15 cellular contexts compared by ENCODE assay signal in the genomic region with DNA sequence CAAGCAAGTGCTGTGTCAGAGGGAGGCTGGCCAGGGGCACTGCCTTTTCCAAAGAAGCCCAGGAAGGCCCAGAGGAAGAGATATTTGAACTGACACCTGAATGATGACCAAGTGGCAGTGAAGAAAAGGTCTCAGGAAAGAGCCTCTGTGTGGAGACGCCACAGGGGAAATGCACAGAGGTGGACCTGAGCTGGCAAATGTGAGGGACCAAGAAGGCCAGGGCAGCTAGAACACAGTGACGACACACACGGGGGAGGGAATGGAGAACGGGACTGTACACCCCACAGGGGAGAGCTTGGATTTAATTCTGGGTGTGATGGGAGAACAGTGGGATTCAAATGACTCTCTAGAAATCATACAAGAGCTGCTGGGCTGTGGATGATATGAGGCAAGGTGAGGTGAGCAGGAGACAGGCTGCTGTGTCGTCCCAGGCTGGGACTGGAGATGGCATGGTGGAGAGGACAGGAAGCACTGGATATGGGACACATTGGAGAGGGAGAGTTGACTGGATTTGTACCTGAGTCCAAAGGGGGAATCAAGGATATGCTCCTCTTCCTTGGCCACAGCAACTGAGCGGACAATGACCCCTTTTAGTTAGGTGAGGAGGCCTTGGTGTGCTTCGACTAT.
"Had no signal": no experiment of that assay in that cellular context is flagged by ENCODE, and none has a peak within 500 bp of the region (broad histone marks: within the 10 kb centered on the region; RNA-seq: fewer than 3 reads in every experiment).

No MANE protein-coding gene starts in this region.

- H3K4me3 Mint-ChIP-seq: activated CD4-positive, alpha-beta T cell treated with anti-CD3 and anti-CD28 coated beads, Interleukin-2, amount 10 ng/mL, durations not matched to agents 7 days and 5 days; activated naive CD8-positive, alpha-beta T cell; activated T-cell treated with anti-CD3 and anti-CD28 coated beads, Interleukin-2, amount 50 U/mL, for 24 hours; natural killer cell treated with Interleukin-12 subunit alpha and Interleukin-12 subunit beta and Interleukin-15 and Interleukin-18, amount 100 ng/mL, for 72 hours; T-helper 2 cell treated with Interferon-gamma antibody and Interleukin-4, amounts not matched to agents 5 μg/mL and 100 μg/mL, for 36 hours had no signal

- H3K9me3 Mint-ChIP-seq: activated CD4-positive, alpha-beta T cell treated with anti-CD3 and anti-CD28 coated beads, Interleukin-2, amount 10 ng/mL, durations not matched to agents 7 days and 5 days; activated T-cell treated with anti-CD3 and anti-CD28 coated beads, Interleukin-2, amount 50 U/mL, for 24 hours; natural killer cell treated with Interleukin-12 subunit alpha and Interleukin-12 subunit beta and Interleukin-15 and Interleukin-18, amount 100 ng/mL, for 72 hours; T-helper 2 cell treated with Interferon-gamma antibody and Interleukin-4, amounts not matched to agents 5 μg/mL and 100 μg/mL, for 36 hours had no signal

- H3K27ac Mint-ChIP-seq: activated CD4-positive, alpha-beta T cell treated with anti-CD3 and anti-CD28 coated beads, Interleukin-2, amount 10 ng/mL, durations not matched to agents 7 days and 5 days; activated naive CD8-positive, alpha-beta T cell; activated T-cell treated with anti-CD3 and anti-CD28 coated beads, Interleukin-2, amount 50 U/mL, for 24 hours; natural killer cell treated with Interleukin-12 subunit alpha and Interleukin-12 subunit beta and Interleukin-15 and Interleukin-18, amount 100 ng/mL, for 72 hours; T-helper 2 cell treated with Interferon-gamma antibody and Interleukin-4, amounts not matched to agents 5 μg/mL and 100 μg/mL, for 36 hours had no signal

- ATAC-seq: left lung; natural killer cell treated with Interleukin-12 subunit alpha and Interleukin-12 subunit beta and Interleukin-15 and Interleukin-18, amount 100 ng/mL, for 72 hours; sciatic nerve had no signal

- H3K27ac ChIP-seq: esophagus muscularis mucosa, hepatocyte, left lung, thoracic aorta, uterus had no signal

- H3K9me3 ChIP-seq: esophagus muscularis mucosa, left lung, thoracic aorta, uterus had no signal

- H3K4me2 ChIP-seq: hepatocyte had no signal

- DNase-seq: activated CD4-positive, alpha-beta T cell treated with anti-CD3 and anti-CD28 coated beads, Interleukin-2, amount 10 ng/mL, durations not matched to agents 7 days and 5 days; activated gamma-delta T cell treated with Interleukin-2 at 50 U/mL for 16 hours; activated T-cell treated with anti-CD3 and anti-CD28 coated beads, Interleukin-2, amount 50 U/mL, for 24 hours; anterior cingulate cortex; left lung; mesendoderm; occipital lobe; uterus had no signal

- H3K27me3 ChIP-seq: esophagus muscularis mucosa, hepatocyte, left lung, uterus had no signal

- H3K27me3 Mint-ChIP-seq: activated CD4-positive, alpha-beta T cell treated with anti-CD3 and anti-CD28 coated beads, Interleukin-2, amount 10 ng/mL, durations not matched to agents 7 days and 5 days; activated naive CD8-positive, alpha-beta T cell; activated T-cell treated with anti-CD3 and anti-CD28 coated beads, Interleukin-2, amount 50 U/mL, for 24 hours had no signal

- H3K36me3 Mint-ChIP-seq: activated naive CD8-positive, alpha-beta T cell; natural killer cell treated with Interleukin-12 subunit alpha and Interleukin-12 subunit beta and Interleukin-15 and Interleukin-18, amount 100 ng/mL, for 72 hours had no signal

- H3K4me3 ChIP-seq: esophagus muscularis mucosa, hepatocyte, left lung, thoracic aorta, uterus had no signal

- H3K36me3 ChIP-seq: thoracic aorta, uterus had no signal

- H2AFZ ChIP-seq: hepatocyte had no signal
